Comparison of ENCODE assay signal across 1 cellular context in genomic region chr17:81995463-81996231, GRCh38.
TF ChIP-seq lines count a peak whose summit lies in the region.

No MANE protein-coding gene starts in this region.

TF ChIP-seq in IMR-90, 13 proteins besides CTCF, POLR2A, EP300 and RAD21 (continued from another document):
- TF ChIP-seq USF2 (IDR thresholded peaks at IDR 0.05; ENCODE audit: low read depth, low read length), result no peak
- TF ChIP-seq ELK1 (IDR thresholded peaks at IDR 0.05; ENCODE audit: borderline replicate concordance, low read depth, low read length), result no peak
- no peak for TF ChIP-seq RCOR1 (IDR thresholded peaks at IDR 0.05; ENCODE audit: insufficient replicate concordance, low read length)
- no peak for TF ChIP-seq CEBPB (IDR thresholded peaks at IDR 0.05; ENCODE audit: low read depth, low read length)
- no peak for TF ChIP-seq MXI1 (IDR thresholded peaks at IDR 0.05; ENCODE audit: borderline replicate concordance, low read depth, low read length)
- no peak for TF ChIP-seq FOS (IDR thresholded peaks at IDR 0.05; ENCODE audit: low read depth, low read length)
- TF ChIP-seq NFE2L2 (IDR thresholded peaks at IDR 0.05; ENCODE audit: low read depth, low read length), result no peak
- TF ChIP-seq CHD1 (IDR thresholded peaks at IDR 0.05; ENCODE audit: low read depth, low read length), result no peak
- TF ChIP-seq SMC3 (IDR thresholded peaks at IDR 0.05; ENCODE audit: low read depth, low read length), result no peak
- TF ChIP-seq MAZ (IDR thresholded peaks at IDR 0.05; ENCODE audit: borderline replicate concordance, low read depth, low read length), result no peak
